ENCODE assay signal across 8 cellular contexts in genomic region chr3:123028233-123028828, GRCh38.
DNase-seq lines count a peak whose midpoint lies in the region; ATAC-seq and TF ChIP-seq lines count a peak whose summit lies in the region.

No MANE protein-coding gene starts in this region.

- H3K4me3 ChIP-seq in choroid plexus epithelial cell (ENCODE audit: low read depth, low read length), result peak overlapping the region; percentile 46

- peak; percentile 63 for DNase-seq in activated CD8-positive, alpha-beta memory T cell treated with anti-CD3 and anti-CD28 coated beads for 24 hours
- no peak for DNase-seq in activated CD8-positive, alpha-beta memory T cell treated with anti-CD3 and anti-CD28 coated beads, Interleukin-2, amount 50 U/mL, for 4 hours
- DNase-seq in NCI-H1105 treated with DMSO at 0.1 percent for 48 hours (lab: John Stamatoyannopoulos, UW) (peak; percentile 90), SKM-1 treated with dmso at 0.1 percent for 144 hours (lab: John Stamatoyannopoulos, UW; ENCODE audit: unreplicated experiment) (peak; percentile 57), choroid plexus epithelial cell (ENCODE audit: low read depth) (peak; percentile 89), kidney glomerular epithelial cell (lab: John Stamatoyannopoulos, UW) (peak; percentile 54)
- peak; percentile 8 to 21 for DNase-seq in stimulated activated CD4-positive, alpha-beta T cell treated with anti-CD3 and anti-CD28 coated beads, Interleukin-2, amount 100 ng/mL, for 24 hours

- TF ChIP-seq CTCF in choroid plexus epithelial cell (conservative IDR thresholded peaks at IDR 0.05; ENCODE audit: low read depth, low read length), result peak; percentile 74

- no peak for ATAC-seq in GM18870 (IDR thresholded peaks at IDR 0.05; ENCODE audit: unreplicated experiment)
